ENCODE assay signal across 14 cellular contexts in genomic region chr1:11176081-11176706, GRCh38. TPM values are rescaled to one million over a fixed set of nuclear protein-coding genes. Genes with fewer than 3 reads are reported as not detected.
DNase-seq lines count a peak whose midpoint lies in the region; ATAC-seq and TF ChIP-seq lines count a peak whose summit lies in the region.
"Had no signal": no experiment of that assay in that cellular context is flagged by ENCODE, and none has a peak within 500 bp of the region (broad histone marks: within the 10 kb centered on the region; RNA-seq: fewer than 3 reads in every experiment).

No MANE protein-coding gene starts in this region.

- DNase-seq in AG10803 (ENCODE audit: low read depth) = peak; percentile 83
- DNase-seq in NCI-H69 (lab: John Stamatoyannopoulos, UW) = peak; percentile 2
- no peak for DNase-seq in effector memory CD8-positive, alpha-beta T cell
- DNase-seq in myocyte (ENCODE audit: low read depth) = peak; percentile 98
- DNase-seq in COLO829 (ENCODE audit: low spot score) = no peak
- no peak for DNase-seq in GM13977 (ENCODE audit: low spot score)
- no peak for DNase-seq in sigmoid colon
- DNase-seq: activated naive CD4-positive, alpha-beta T cell treated with Interleukin-2 at 50 U/mL for 16 hours; DND-41; NCI-H146; stimulated activated CD8-positive, alpha-beta memory T cell treated with anti-CD3 and anti-CD28 coated beads, Interleukin-4, amount 100 ng/mL, for 48 hours; uterus had no signal

- no peak overlapping the region for H3K27ac ChIP-seq in sigmoid colon
- H3K27ac ChIP-seq: uterus had no signal

- in situ Hi-C loops in GM13977 (cut with MboI; ENCODE audit: low pct_unique_long_range_greater_than_20kb, low sequenced_read_pairs, unreplicated experiment) = no loop called here

- TF ChIP-seq POLR2A in sigmoid colon (IDR thresholded peaks at IDR 0.05) = no peak

- H3K4me3 ChIP-seq in AG10803 (ENCODE audit: low read length) = no peak overlapping the region
- no peak overlapping the region for H3K4me3 ChIP-seq in sigmoid colon
- H3K4me3 ChIP-seq: uterus had no signal

- no peaks in the 10 kb centered on the region for H3K9me3 Mint-ChIP-seq in effector memory CD8-positive, alpha-beta T cell

- H3K4me1 ChIP-seq in sigmoid colon = peaks cover 0 to 39% (median 22%) of the 10 kb centered on the region in 4 donors

- TF ChIP-seq CTCF in AG10803 (conservative IDR thresholded peaks at IDR 0.05; ENCODE audit: low read length) (no peak; the same call in 1 of the 2 replicates), GM13977 (IDR thresholded peaks at IDR 0.05; ENCODE audit: extremely low read depth, insufficient read depth, missing control alignments) (no peak), sigmoid colon (IDR thresholded peaks at IDR 0.05) (no peak)

- intact Hi-C loops in sigmoid colon (cut with DNase I) = no loop called here

- peak overlapping the region; percentile 5 to 55 for H3K27ac Mint-ChIP-seq in effector memory CD8-positive, alpha-beta T cell

- no peaks in the 10 kb centered on the region for H3K27me3 Mint-ChIP-seq in effector memory CD8-positive, alpha-beta T cell

- peaks cover 30% of the 10 kb centered on the region for H3K36me3 Mint-ChIP-seq in effector memory CD8-positive, alpha-beta T cell (ENCODE audit: insufficient read depth)

- ATAC-seq in effector memory CD8-positive, alpha-beta T cell (replicated peaks) = no peak
- ATAC-seq in GM19463 (IDR thresholded peaks at IDR 0.05; ENCODE audit: unreplicated experiment) = no peak

- TF ChIP-seq EP300 in sigmoid colon (IDR thresholded peaks at IDR 0.05) = no peak

- peaks cover 0 to 2% of the 10 kb centered on the region in 2 donors for H3K4me1 Mint-ChIP-seq in effector memory CD8-positive, alpha-beta T cell (ENCODE audit: low read depth in 2 of 2)

- H3K9me3 ChIP-seq in sigmoid colon = no peaks in the 10 kb centered on the region
- H3K9me3 ChIP-seq: uterus had no signal

- no peak overlapping the region for H3K4me3 Mint-ChIP-seq in effector memory CD8-positive, alpha-beta T cell

- 95 to 97% methylated on average over 11 of the region's 11 CpGs for WGBS in sigmoid colon, 2 donors

- H3K27me3 ChIP-seq in sigmoid colon = no peaks in the 10 kb centered on the region
- H3K27me3 ChIP-seq: uterus had no signal

- peaks cover 0 to 5% (median 0%) of the 10 kb centered on the region in 4 donors for H3K36me3 ChIP-seq in sigmoid colon
- H3K36me3 ChIP-seq: uterus had no signal

RNA-seq across cellular contexts. Expression of gene ANGPTL7, which starts 13.0 kb away (rescaled TPM):
- 0.99 and 2.8 TPM in 2 replicates for total RNA-seq in myocyte
- polyA plus RNA-seq in myocyte (2012) = 10.6 TPM
- total RNA-seq in sigmoid colon = 1 to 10 TPM; 1.4 to 6.4 (median 3.2) TPM
- 1 to 10 TPM in 1 of 3 donors, under 1 TPM in 1, not detected in 1; 0.51 to 1.2 TPM for polyA plus RNA-seq in sigmoid colon
- total RNA-seq: mononuclear cell had no signal

Comparison
In these comparisons a context has a peak if more than half of its experiments do, and no peak if none do; other contexts are left out.
1. DNase-seq: peak in AG10803 (single experiment), NCI-H69 (single experiment) and myocyte (single experiment); none in effector memory CD8-positive, alpha-beta T cell (0 of 3), COLO829 (single experiment), GM13977 (single experiment) and sigmoid colon (single experiment).